In genomic region chr19:41597600-41598041, GRCh38 we compare ENCODE assay signal across 8 cellular contexts. TPM values are rescaled to one million over a fixed set of nuclear protein-coding genes. Genes with fewer than 3 reads are reported as not detected.
DNase-seq lines count a peak whose midpoint lies in the region; ATAC-seq and TF ChIP-seq lines count a peak whose summit lies in the region.

No MANE protein-coding gene starts in this region.

- H3K9me3 ChIP-seq in CD4-positive, alpha-beta T cell (ENCODE audit: control insufficient read depth, low read length), result no peaks in the 10 kb centered on the region
- H3K9me3 ChIP-seq in left lung, result peaks cover 0 to 1% of the 10 kb centered on the region in 2 donors

- TF ChIP-seq CTCF in CD4-positive, alpha-beta T cell (IDR thresholded peaks at IDR 0.05), result peak; percentile 94
- TF ChIP-seq CTCF in left lung (IDR thresholded peaks at IDR 0.05), result peak; percentile 86 to 90

- no peaks in the 10 kb centered on the region for H3K36me3 ChIP-seq in H7 (replicated peaks; ENCODE audit: control insufficient read depth, insufficient read depth, low read length)
- no peaks in the 10 kb centered on the region for H3K36me3 ChIP-seq in left lung

- peaks cover 12% of the 10 kb centered on the region for H3K4me1 Mint-ChIP-seq in CD4-positive, alpha-beta T cell (ENCODE audit: low read depth)

- H3K27ac Mint-ChIP-seq in CD4-positive, alpha-beta T cell, result no peak overlapping the region

- peak; percentile 87 for ATAC-seq in CD4-positive, alpha-beta T cell (ENCODE audit: poor library complexity)
- ATAC-seq in left lung, result peak; percentile 90
- no peak for ATAC-seq in HG03175 (IDR thresholded peaks at IDR 0.05; ENCODE audit: unreplicated experiment)

- no peaks in the 10 kb centered on the region for H3K27me3 ChIP-seq in CD4-positive, alpha-beta T cell (ENCODE audit: control insufficient read depth, insufficient read depth, low read length)
- H3K27me3 ChIP-seq in H7 (ENCODE audit: control insufficient read depth, insufficient read depth, low read length) (no peaks in the 10 kb centered on the region), left lung (peaks cover 0 to 35% of the 10 kb centered on the region in 2 donors)

- H3K27ac ChIP-seq in CD4-positive, alpha-beta T cell (ENCODE audit: low read depth, low read length), result no peak overlapping the region
- no peak overlapping the region for H3K27ac ChIP-seq in left lung

- H3K4me3 ChIP-seq in H7 (ENCODE audit: insufficient read depth, low read depth, low read length) (no peak overlapping the region), left lung (no peak overlapping the region)

- H3K27me3 Mint-ChIP-seq in CD4-positive, alpha-beta T cell, result peaks cover 15% of the 10 kb centered on the region

- peak; percentile 50 to 73 (median 65) for DNase-seq in CD4-positive, alpha-beta T cell
- DNase-seq in H7 (peak; percentile 81), NCI-H446 treated with DMSO at 0.1 percent for 48 hours (lab: John Stamatoyannopoulos, UW) (peak; percentile 55), cerebellum (ENCODE audit: low spot score) (peak; percentile 56), left lung (peak in 1 of 2 donors; percentile 59)
- peak; percentile 61 to 71 for DNase-seq in activated CD4-positive, alpha-beta T cell treated with anti-CD3 and anti-CD28 coated beads for 24 hours (ENCODE audit: low read depth in 2 of 2)
- peak; percentile 55 to 68 (median 65) for DNase-seq in stimulated activated CD4-positive, alpha-beta T cell treated with anti-CD3 and anti-CD28 coated beads, TNF-alpha, amount 100 ng/mL, for 24 hours (ENCODE audit: low read depth in 3 of 3)

- H3K9me3 Mint-ChIP-seq in CD4-positive, alpha-beta T cell, result no peaks in the 10 kb centered on the region

- H3K4me1 ChIP-seq in left lung, result peaks cover 0 to 14% of the 10 kb centered on the region in 2 donors

- CTCF ChIA-PET in CD4-positive, alpha-beta T cell (lab: Charles Lee), result interaction anchor here (0.6 to 2.0 kb wide), 14 partner anchors 10 to 232 kb away, joined by 3 to 8 read pairs (median 3); partner anchors contain the start of gene DMAC2

- no peaks in the 10 kb centered on the region for H3K36me3 Mint-ChIP-seq in CD4-positive, alpha-beta T cell (ENCODE audit: low read depth)

- intact Hi-C loops in CD4-positive, alpha-beta T cell (cut with DNase I, micrococcal nuclease), result loop anchor here in 1 of 2 experiments (1.0 to 5.0 kb wide), 2 partner anchors 148 to 395 kb away; no protein-coding TSS in a partner anchor
- intact Hi-C loops in left lung (cut with DNase I), result no loop called here

- POLR2A ChIA-PET in CD4-positive, alpha-beta T cell (lab: Charles Lee), result interaction anchor here (0.6 kb wide), 1 partner anchor 149 kb away, joined by 3 read pairs; no protein-coding TSS in a partner anchor

- H3K4me3 Mint-ChIP-seq in CD4-positive, alpha-beta T cell, result no peak overlapping the region

RNA-seq across cellular contexts. Expression of gene CEACAM21, which starts 21.7 kb away (rescaled TPM):
- 10 to 100 TPM; 30.7 to 34.9 TPM for total RNA-seq in CD4-positive, alpha-beta T cell
- not detected in 2 replicates for total RNA-seq in H7 (2014; rRNA removed; shearing (Covaris generic))
- total RNA-seq in cerebellum, result 2.4 TPM
- total RNA-seq in left lung, result 1 to 10 TPM; 4.8 to 6.3 TPM

RNA-seq across cellular contexts. Expression of gene CEACAM4, which starts 29.3 kb away (rescaled TPM):
- total RNA-seq in CD4-positive, alpha-beta T cell, result under 1 TPM; 0.36 to 0.84 TPM
- total RNA-seq in H7 (2014; rRNA removed; shearing (Covaris generic)), result not detected in 2 replicates
- total RNA-seq in cerebellum, result not detected
- total RNA-seq in left lung, result 10 to 100 TPM in 1 of 2 donors, 1 to 10 TPM in 1; 2.7 to 13.7 TPM
